Comparison of ENCODE assay signal across 33 cellular contexts in genomic region chr9:95679874-95680273, GRCh38.
"Had no signal": no experiment of that assay in that cellular context is flagged by ENCODE, and none has a peak within 500 bp of the region (broad histone marks: within the 10 kb centered on the region; RNA-seq: fewer than 3 reads in every experiment).

No MANE protein-coding gene starts in this region.

- H3K36me3 ChIP-seq: adrenal gland, ascending aorta, brain microvascular endothelial cell, breast epithelium, cardiac muscle cell had no signal

- DNase-seq: activated effector memory CD4-positive, alpha-beta T cell treated with anti-CD3 and anti-CD28 coated beads, Interleukin-2, amount 50 U/mL, for 16 hours; activated effector memory CD4-positive, alpha-beta T cell treated with Interleukin-2 at 50 U/mL for 16 hours; activated gamma-delta T cell; activated gamma-delta T cell treated with Interleukin-2 at 50 U/mL for 16 hours; activated naive CD4-positive, alpha-beta T cell; activated naive CD4-positive, alpha-beta T cell treated with anti-CD3 and anti-CD28 coated beads for 36 hours; activated naive CD4-positive, alpha-beta T cell treated with anti-CD3 and anti-CD28 coated beads, Interleukin-2, amount 10 ng/mL, durations not matched to agents 7 days and 5 days; activated naive CD4-positive, alpha-beta T cell treated with anti-CD3 and anti-CD28 coated beads, Interleukin-2, amount 50 U/mL, for 16 hours; activated naive CD4-positive, alpha-beta T cell treated with Interleukin-2 at 50 U/mL for 16 hours; activated naive CD8-positive, alpha-beta T cell treated with anti-CD3 and anti-CD28 coated beads for 36 hours; activated naive CD8-positive, alpha-beta T cell treated with anti-CD3 and anti-CD28 coated beads, Interleukin-2, amount 10 ng/mL, durations not matched to agents 7 days and 5 days; activated naive CD8-positive, alpha-beta T cell treated with anti-CD3 and anti-CD28 coated beads, Interleukin-2, amount 50 U/mL, for 24 hours; activated T-cell treated with anti-CD3 and anti-CD28 coated beads, Interleukin-2, amount 50 U/mL, for 24 hours; activated T-cell treated with anti-CD3 and anti-CD28 coated beads, Interleukin-2, amount 50 U/mL, for 4 hours; activated T-cell treated with anti-CD3 and anti-CD28 coated beads, Interleukin-2, amount 50 U/mL, for 48 hours; activated T-cell treated with anti-CD3 and anti-CD28 coated beads, Interleukin-2, amount 50 U/mL, for 72 hours; adrenal gland; amniotic stem cell; amygdala; anterior cingulate cortex; aorta; body of pancreas; brain microvascular endothelial cell; caudate nucleus; central memory CD4-positive, alpha-beta T cell; cerebellar nuclear complex had no signal

- H3K4me3 ChIP-seq: adrenal gland, ascending aorta, body of pancreas, breast epithelium, cardiac muscle cell had no signal

- FAIRE-seq: astrocyte, bronchial epithelial cell had no signal

- H3K9me3 ChIP-seq: adrenal gland, ascending aorta, body of pancreas, breast epithelium had no signal

- H3K27ac ChIP-seq: adrenal gland, ascending aorta, body of pancreas, brain microvascular endothelial cell, breast epithelium, cardiac muscle cell had no signal

- H3K27me3 ChIP-seq: adrenal gland, ascending aorta, body of pancreas, brain microvascular endothelial cell, breast epithelium, cardiac muscle cell had no signal

- H3K4me1 ChIP-seq: adrenal gland, body of pancreas, breast epithelium had no signal

- ATAC-seq: activated naive CD4-positive, alpha-beta T cell treated with anti-CD3 and anti-CD28 coated beads, Interleukin-2, amount 50 U/mL, for 72 hours; activated naive CD8-positive, alpha-beta T cell treated with anti-CD3 and anti-CD28 coated beads, Interleukin-2, amount 50 U/mL, for 24 hours; activated T-cell treated with anti-CD3 and anti-CD28 coated beads, Interleukin-2, amount 50 U/mL, for 4 hours; activated T-cell treated with anti-CD3 and anti-CD28 coated beads, Interleukin-2, amount 50 U/mL, for 72 hours; activated T-helper 17 cell treated with anti-CD3 and anti-CD28 coated beads, Interleukin-2, amount 50 U/mL, for 72 hours; body of pancreas had no signal
